10 cellular contexts compared by ENCODE assay signal in genomic region chrX:27186671-27187070, GRCh38.
DNase-seq lines count a peak whose midpoint lies in the region; ATAC-seq and TF ChIP-seq lines count a peak whose summit lies in the region.
"Had no signal": no experiment of that assay in that cellular context is flagged by ENCODE, and none has a peak within 500 bp of the region (broad histone marks: within the 10 kb centered on the region; RNA-seq: fewer than 3 reads in every experiment).

No MANE protein-coding gene starts in this region.

- no peak overlapping the region for H3K4me3 Mint-ChIP-seq in activated CD8-positive, alpha-beta T cell treated with anti-CD3 and anti-CD28 coated beads for 36 hours

- POLR2A ChIA-PET in activated CD8-positive, alpha-beta T cell treated with anti-CD3 and anti-CD28 coated beads for 36 hours (lab: Charles Lee) = no interaction called here

- no peak overlapping the region for H3K27ac ChIP-seq in tibial artery
- H3K27ac ChIP-seq: BLaER1 had no signal

- no peaks in the 10 kb centered on the region for H3K27me3 ChIP-seq in tibial artery

- no peaks in the 10 kb centered on the region for H3K9me3 Mint-ChIP-seq in activated CD8-positive, alpha-beta T cell treated with anti-CD3 and anti-CD28 coated beads for 36 hours
- H3K9me3 Mint-ChIP-seq: activated naive CD4-positive, alpha-beta T cell treated with anti-CD3 and anti-CD28 coated beads, Interleukin-2, amount 50 U/mL, for 72 hours had no signal

- peak; percentile 64 for ATAC-seq in GM19467 (IDR thresholded peaks at IDR 0.05; ENCODE audit: unreplicated experiment)
- ATAC-seq in activated CD8-positive, alpha-beta T cell treated with anti-CD3 and anti-CD28 coated beads for 36 hours = no peak
- ATAC-seq: activated naive CD4-positive, alpha-beta T cell treated with anti-CD3 and anti-CD28 coated beads, Interleukin-2, amount 50 U/mL, for 72 hours had no signal

- TF ChIP-seq CTCF in activated CD8-positive, alpha-beta T cell treated with anti-CD3 and anti-CD28 coated beads for 36 hours (IDR thresholded peaks at IDR 0.05) = peak; percentile 38
- TF ChIP-seq CTCF in tibial artery (IDR thresholded peaks at IDR 0.05) = peak; percentile 36 to 52

- no peaks in the 10 kb centered on the region for H3K4me1 ChIP-seq in tibial artery
- H3K4me1 ChIP-seq: BLaER1 had no signal

- intact Hi-C loops in activated CD8-positive, alpha-beta T cell treated with anti-CD3 and anti-CD28 coated beads for 36 hours (cut with micrococcal nuclease) = loop anchor here (10.0 kb wide), 1 partner anchor 402 kb away; no protein-coding TSS in a partner anchor
- intact Hi-C loops in tibial artery (cut with DNase I; ENCODE audit: low total_unique reads) = no loop called here

- no peak overlapping the region for H3K4me3 ChIP-seq in tibial artery
- H3K4me3 ChIP-seq: BLaER1 had no signal

- H3K27me3 Mint-ChIP-seq in activated CD8-positive, alpha-beta T cell treated with anti-CD3 and anti-CD28 coated beads for 36 hours = no peaks in the 10 kb centered on the region

- H3K36me3 Mint-ChIP-seq in activated CD8-positive, alpha-beta T cell treated with anti-CD3 and anti-CD28 coated beads for 36 hours (ENCODE audit: low read depth) = no peaks in the 10 kb centered on the region
- H3K36me3 Mint-ChIP-seq: activated naive CD4-positive, alpha-beta T cell treated with anti-CD3 and anti-CD28 coated beads, Interleukin-2, amount 50 U/mL, for 72 hours had no signal

- H3K9me3 ChIP-seq in tibial artery = no peaks in the 10 kb centered on the region
- H3K9me3 ChIP-seq: BLaER1 had no signal

- DNase-seq in NCI-H2107 treated with DMSO at 0.1 percent for 48 hours (lab: John Stamatoyannopoulos, UW; ENCODE audit: unreplicated experiment) (peak; percentile 19), NCI-H2107 (lab: John Stamatoyannopoulos, UW) (no peak), NCI-H146 treated with DMSO at 0.1 percent for 48 hours (lab: John Stamatoyannopoulos, UW; ENCODE audit: unreplicated experiment) (peak; percentile 0), iPS-NIHi11 (ENCODE audit: low spot score) (peak; percentile 8), tibial artery (no peak), ureter (ENCODE audit: low spot score) (no peak)
- peak; percentile 24 for DNase-seq in activated CD8-positive, alpha-beta T cell treated with anti-CD3 and anti-CD28 coated beads for 36 hours

- no peak overlapping the region for H3K27ac Mint-ChIP-seq in activated CD8-positive, alpha-beta T cell treated with anti-CD3 and anti-CD28 coated beads for 36 hours
- H3K27ac Mint-ChIP-seq: activated naive CD4-positive, alpha-beta T cell treated with anti-CD3 and anti-CD28 coated beads, Interleukin-2, amount 50 U/mL, for 72 hours had no signal

- CTCF ChIA-PET in activated CD8-positive, alpha-beta T cell treated with anti-CD3 and anti-CD28 coated beads for 36 hours (lab: Charles Lee) = interaction anchor here (0.6 to 1.3 kb wide), 8 partner anchors 9 to 535 kb away, joined by 3 to 5 read pairs (median 3); no protein-coding TSS in a partner anchor

- no peaks in the 10 kb centered on the region for H3K4me1 Mint-ChIP-seq in activated CD8-positive, alpha-beta T cell treated with anti-CD3 and anti-CD28 coated beads for 36 hours (ENCODE audit: low read depth)

- H3K36me3 ChIP-seq in tibial artery = no peaks in the 10 kb centered on the region
- H3K36me3 ChIP-seq: BLaER1 had no signal

Comparison
In these comparisons a context has a peak if more than half of its experiments do, and no peak if none do; other contexts are left out.
1. DNase-seq: peak in NCI-H2107 treated with DMSO at 0.1 percent for 48 hours (single experiment), NCI-H146 treated with DMSO at 0.1 percent for 48 hours (single experiment), activated CD8-positive, alpha-beta T cell treated with anti-CD3 and anti-CD28 coated beads for 36 hours (single experiment) and iPS-NIHi11 (single experiment); none in NCI-H2107 (single experiment), tibial artery (0 of 2) and ureter (single experiment).